Comparison of ENCODE assay signal across 1 cellular context in the genomic region with DNA sequence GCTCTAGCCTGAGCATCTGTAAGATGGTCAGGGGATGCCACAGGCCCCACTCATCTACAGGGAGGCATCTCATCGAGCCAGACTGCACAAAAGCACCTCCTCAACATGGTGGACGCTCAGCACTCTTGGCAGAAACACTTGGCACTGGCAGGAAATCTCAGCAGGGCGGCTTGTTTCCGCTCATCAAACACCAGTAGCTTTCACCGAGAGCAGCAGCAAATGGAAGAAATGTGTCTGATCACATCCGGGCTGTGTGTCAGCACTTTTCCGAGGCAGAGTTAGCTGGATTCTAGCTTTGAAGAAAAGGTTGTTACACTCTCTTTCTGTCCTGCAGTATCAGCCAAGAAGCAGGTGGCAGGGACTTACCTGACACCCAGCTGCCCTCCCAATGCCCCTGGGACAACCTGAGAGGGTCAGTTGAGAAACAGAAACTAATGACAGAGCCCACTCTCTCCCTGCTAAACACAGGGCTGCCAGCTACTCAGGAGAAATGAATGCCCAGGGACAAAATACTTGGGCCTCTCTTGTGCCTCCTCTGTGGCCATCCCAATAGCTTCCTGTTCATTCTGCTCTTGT.
TF ChIP-seq lines count a peak whose summit lies in the region.

No MANE protein-coding gene starts in this region.

TF ChIP-seq in GM23338, 12 proteins besides CTCF, POLR2A, EP300 and RAD21 (continued from another document):
- TF ChIP-seq, protein P1, sequence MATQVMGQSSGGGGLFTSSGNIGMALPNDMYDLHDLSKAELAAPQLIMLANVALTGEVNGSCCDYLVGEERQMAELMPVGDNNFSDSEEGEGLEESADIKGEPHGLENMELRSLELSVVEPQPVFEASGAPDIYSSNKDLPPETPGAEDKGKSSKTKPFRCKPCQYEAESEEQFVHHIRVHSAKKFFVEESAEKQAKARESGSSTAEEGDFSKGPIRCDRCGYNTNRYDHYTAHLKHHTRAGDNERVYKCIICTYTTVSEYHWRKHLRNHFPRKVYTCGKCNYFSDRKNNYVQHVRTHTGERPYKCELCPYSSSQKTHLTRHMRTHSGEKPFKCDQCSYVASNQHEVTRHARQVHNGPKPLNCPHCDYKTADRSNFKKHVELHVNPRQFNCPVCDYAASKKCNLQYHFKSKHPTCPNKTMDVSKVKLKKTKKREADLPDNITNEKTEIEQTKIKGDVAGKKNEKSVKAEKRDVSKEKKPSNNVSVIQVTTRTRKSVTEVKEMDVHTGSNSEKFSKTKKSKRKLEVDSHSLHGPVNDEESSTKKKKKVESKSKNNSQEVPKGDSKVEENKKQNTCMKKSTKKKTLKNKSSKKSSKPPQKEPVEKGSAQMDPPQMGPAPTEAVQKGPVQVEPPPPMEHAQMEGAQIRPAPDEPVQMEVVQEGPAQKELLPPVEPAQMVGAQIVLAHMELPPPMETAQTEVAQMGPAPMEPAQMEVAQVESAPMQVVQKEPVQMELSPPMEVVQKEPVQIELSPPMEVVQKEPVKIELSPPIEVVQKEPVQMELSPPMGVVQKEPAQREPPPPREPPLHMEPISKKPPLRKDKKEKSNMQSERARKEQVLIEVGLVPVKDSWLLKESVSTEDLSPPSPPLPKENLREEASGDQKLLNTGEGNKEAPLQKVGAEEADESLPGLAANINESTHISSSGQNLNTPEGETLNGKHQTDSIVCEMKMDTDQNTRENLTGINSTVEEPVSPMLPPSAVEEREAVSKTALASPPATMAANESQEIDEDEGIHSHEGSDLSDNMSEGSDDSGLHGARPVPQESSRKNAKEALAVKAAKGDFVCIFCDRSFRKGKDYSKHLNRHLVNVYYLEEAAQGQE (IDR thresholded peaks at IDR 0.05; ENCODE audit: unreplicated experiment), result no peak
- TF ChIP-seq, protein P2, sequence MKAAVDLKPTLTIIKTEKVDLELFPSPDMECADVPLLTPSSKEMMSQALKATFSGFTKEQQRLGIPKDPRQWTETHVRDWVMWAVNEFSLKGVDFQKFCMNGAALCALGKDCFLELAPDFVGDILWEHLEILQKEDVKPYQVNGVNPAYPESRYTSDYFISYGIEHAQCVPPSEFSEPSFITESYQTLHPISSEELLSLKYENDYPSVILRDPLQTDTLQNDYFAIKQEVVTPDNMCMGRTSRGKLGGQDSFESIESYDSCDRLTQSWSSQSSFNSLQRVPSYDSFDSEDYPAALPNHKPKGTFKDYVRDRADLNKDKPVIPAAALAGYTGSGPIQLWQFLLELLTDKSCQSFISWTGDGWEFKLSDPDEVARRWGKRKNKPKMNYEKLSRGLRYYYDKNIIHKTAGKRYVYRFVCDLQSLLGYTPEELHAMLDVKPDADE (IDR thresholded peaks at IDR 0.05), result no peak
- TF ChIP-seq NANOG (IDR thresholded peaks at IDR 0.05; ENCODE audit: borderline replicate concordance), result no peak
- no peak for TF ChIP-seq ZNF331 (CRISPR knock-in tag; IDR thresholded peaks at IDR 0.05; ENCODE audit: low read depth)
